8 cellular contexts compared by ENCODE assay signal in the genomic region with DNA sequence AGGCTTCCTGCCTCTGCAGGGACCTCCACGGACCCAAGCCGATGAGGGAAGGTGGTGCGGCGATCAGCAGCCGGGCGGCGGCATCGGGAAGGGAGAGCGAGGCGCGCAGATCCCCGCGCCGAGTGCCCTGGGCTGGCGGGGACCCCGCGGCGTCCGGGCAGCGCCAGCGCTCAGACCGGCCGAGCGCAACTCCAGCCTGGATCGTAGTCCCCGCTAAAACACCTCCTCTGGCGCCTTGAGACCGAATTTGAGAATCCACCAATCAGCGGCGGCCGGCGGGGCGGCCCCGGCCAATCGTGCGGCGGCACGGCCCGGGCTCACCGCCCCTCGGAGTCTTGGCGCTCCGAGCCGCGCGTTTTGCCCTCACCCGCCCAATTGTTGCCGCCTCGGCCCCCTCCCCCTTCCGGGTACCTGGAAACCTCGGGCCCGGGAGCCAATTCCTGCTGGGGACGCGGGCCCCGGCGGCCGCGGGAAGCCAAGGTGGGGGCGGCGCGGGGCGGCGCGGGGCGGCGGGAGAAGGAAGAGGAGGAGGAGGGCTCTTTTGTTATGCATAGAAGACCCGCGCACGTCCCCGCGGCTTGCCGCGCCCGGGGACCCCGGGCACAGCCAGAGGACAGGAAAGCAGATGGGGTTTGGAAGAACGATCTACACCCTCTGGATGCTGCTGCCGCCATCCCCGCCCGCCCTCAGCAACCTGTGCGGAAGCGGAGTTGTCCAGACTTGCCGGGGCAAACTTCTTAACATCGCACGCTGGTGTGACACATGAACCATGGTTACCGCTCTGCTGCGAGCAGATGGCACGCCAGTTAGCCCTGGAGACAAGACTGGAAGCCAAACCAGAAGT. TPM values are rescaled to one million over a fixed set of nuclear protein-coding genes. Genes with fewer than 3 reads are reported as not detected.
A peak's percentile ranks its signal among the peaks of the same experiment; 100 is the strongest.
DNase-seq lines count a peak whose midpoint lies in the region; ATAC-seq and TF ChIP-seq lines count a peak whose summit lies in the region.

TSS of gene E2F7 (minus strand) at position 209 of the 844 bp plus-strand sequence. CDS start 934 bp downstream, outside the sequence.

- H3K27me3 Mint-ChIP-seq in Caco-2 (ENCODE audit: insufficient read depth, unreplicated experiment) (peaks cover 8% of the 10 kb centered on the region), endodermal cell (ENCODE audit: insufficient read depth) (peaks cover 1% of the 10 kb centered on the region)

- intact Hi-C loops in Caco-2 (cut with micrococcal nuclease; ENCODE audit: unreplicated experiment): loop anchor here (1.0 kb wide), 1 partner anchor 16 kb away; no protein-coding TSS in a partner anchor

- peak within 1 kb of the TSS; percentile 41 for H3K9ac ChIP-seq in endodermal cell (ENCODE audit: extremely low read depth, low read length, poor library complexity, severe bottlenecking)

- H3K27ac ChIP-seq in endodermal cell (ENCODE audit: low read depth, low read length): peak within 1 kb of the TSS; percentile 85

- peak; percentile 66 for ATAC-seq in GM21381 (IDR thresholded peaks at IDR 0.05; ENCODE audit: unreplicated experiment)

- WGBS in endodermal cell (ENCODE audit: insufficient coverage in 1 of 2, insufficient read length in 1 of 2), 2 experiments: 0 to 2% methylated on average over 16 to 84 of the region's 87 CpGs

- H3K4me3 Mint-ChIP-seq in Caco-2 (ENCODE audit: unreplicated experiment) (peak within 1 kb of the TSS; percentile 70), endodermal cell (peak within 1 kb of the TSS; percentile 66)

- H3K36me3 Mint-ChIP-seq in Caco-2 (ENCODE audit: insufficient read depth, unreplicated experiment) (peaks cover 15% of the 10 kb centered on the region), endodermal cell (ENCODE audit: low read depth) (peaks cover 5% of the 10 kb centered on the region)

- H3K9me3 Mint-ChIP-seq in Caco-2 (ENCODE audit: unreplicated experiment) (no peaks in the 10 kb centered on the region), endodermal cell (no peaks in the 10 kb centered on the region)

- H3K4me3 ChIP-seq in Caco-2 (ENCODE audit: low read depth, low read length) (peak within 1 kb of the TSS; percentile 82), endodermal cell (ENCODE audit: low read length) (peak within 1 kb of the TSS; percentile 85)

- POLR2A ChIA-PET in Caco-2 (lab: Charles Lee): no interaction called here

- peak; percentile 95 to 96 for DNase-seq in Caco-2
- peak; percentile 98 for DNase-seq in HT1080 (ENCODE audit: low read depth)
- DNase-seq in NK-92 treated with Interleukin-12 subunit alpha and Interleukin-12 subunit beta, amount 100 ng/mL, for 24 hours (lab: John Stamatoyannopoulos, UW): peak; percentile 76
- DNase-seq in activated CD8-positive, alpha-beta memory T cell treated with anti-CD3 and anti-CD28 coated beads for 4 hours (ENCODE audit: low read depth in 2 of 2): peak; percentile 53 to 68
- peak; percentile 100 for DNase-seq in endodermal cell
- DNase-seq in mesenteric fat pad (ENCODE audit: low spot score): peak; percentile 95
- DNase-seq in stimulated activated CD8-positive, alpha-beta memory T cell treated with anti-CD3 and anti-CD28 coated beads, Interleukin-15, amount 100 ng/mL, for 1 hour (ENCODE audit: low read depth): peak; percentile 60

- 0 out of 2 replicates have a peak, but pooled peaks cover 7% of the 10 kb centered on the region for H3K4me1 ChIP-seq in Caco-2
- no peaks in the 10 kb centered on the region for H3K4me1 ChIP-seq in endodermal cell (ENCODE audit: control insufficient read depth, insufficient read depth, low read length)

- H3K27me3 ChIP-seq in Caco-2 (replicated peaks; ENCODE audit: control insufficient read depth, insufficient read depth, low read length) (no peaks in the 10 kb centered on the region), endodermal cell (ENCODE audit: control insufficient read depth, insufficient read depth, low read length, poor library complexity, severe bottlenecking) (no peaks in the 10 kb centered on the region)

- H3K9me3 ChIP-seq in Caco-2: no peaks in the 10 kb centered on the region
- no peaks in the 10 kb centered on the region for H3K9me3 ChIP-seq in endodermal cell (ENCODE audit: control insufficient read depth, low read length)

- H3K27ac Mint-ChIP-seq in Caco-2 (ENCODE audit: unreplicated experiment) (peak within 1 kb of the TSS; percentile 80), endodermal cell (peak within 1 kb of the TSS; percentile 85)

- CTCF ChIA-PET in Caco-2 (lab: Charles Lee): no interaction called here

- no peaks in the 10 kb centered on the region; the same call in 1 of the 2 replicates for H3K36me3 ChIP-seq in Caco-2 (ENCODE audit: control insufficient read depth, insufficient read depth, low read length)
- H3K36me3 ChIP-seq in endodermal cell (ENCODE audit: control insufficient read depth, insufficient read depth, low read length): no peaks in the 10 kb centered on the region

- no peaks in the 10 kb centered on the region for H3K4me1 Mint-ChIP-seq in Caco-2 (ENCODE audit: low read depth, unreplicated experiment)
- peaks cover 11% of the 10 kb centered on the region for H3K4me1 Mint-ChIP-seq in endodermal cell

- TF ChIP-seq CTCF in Caco-2 (IDR thresholded peaks at IDR 0.05; ENCODE audit: insufficient read depth in 1 of 2, low read depth in 1 of 2, low read length in 1 of 2, severe bottlenecking in 1 of 2, unreplicated experiment in 1 of 2) (no peak), endodermal cell (conservative IDR thresholded peaks at IDR 0.05) (no peak)

- BruUV-seq in Caco-2 (replicated peaks; lab: Mats Ljungman, UMichigan): no TSS peak

RNA-seq across cellular contexts. Expression of gene E2F7, which starts in this region (rescaled TPM):
- total RNA-seq in Caco-2 (2022): 11.4 and 11.6 TPM in 2 replicates
- total RNA-seq in HT1080 (2014; rRNA removed; shearing (Covaris generic)): 37.3 and 38.9 TPM in 2 replicates
- polyA plus RNA-seq in HT1080 (2015; cell fraction: cytosol; rRNA removed): 50.4 and 68.7 TPM in 2 replicates
- 91.3 and 96.3 TPM in 2 replicates for polyA plus RNA-seq in HT1080 (2015; cell fraction: nucleus; rRNA removed)
- 10 to 100 TPM; 21.0 to 21.2 TPM for total RNA-seq in endodermal cell
- 19.1 TPM for polyA plus RNA-seq in endodermal cell (2013, experiment 1 of 2)
- 17.2 TPM for polyA plus RNA-seq in endodermal cell (2013, experiment 2 of 2)
- total RNA-seq in mesenteric fat pad: 0.22 TPM

Comparison
In these comparisons a context has a peak if more than half of its experiments do, and no peak if none do; other contexts are left out.
1. Peak in every context shown above with its lines: DNase-seq, ATAC-seq, H3K4me3 ChIP-seq and H3K27ac ChIP-seq.
2. RNA of gene E2F7 (total RNA-seq): 37.3 to 38.9 TPM in HT1080, 21.0 to 21.2 TPM in endodermal cell and 11.4 to 11.6 TPM in Caco-2; 0.22 TPM in mesenteric fat pad (single experiment); every median in the first group is over 10 times any median in the second.
3. Peak in DNase-seq in mesenteric fat pad; RNA of the gene not detected or under 1 TPM.